8 cellular contexts compared by ENCODE assay signal in genomic region chr7:93231799-93232672, GRCh38. TPM values are rescaled to one million over a fixed set of nuclear protein-coding genes. Genes with fewer than 3 reads are reported as not detected.
DNase-seq lines count a peak whose midpoint lies in the region; ATAC-seq, FAIRE-seq and TF ChIP-seq lines count a peak whose summit lies in the region.

Gene VPS50 (plus strand): TSS chr7:93232366. CDS start chr7:93232468, 102 bp downstream.

- H3K4me3 ChIP-seq in ACC112 (ENCODE audit: low read depth, low read length) (peak within 1 kb of the TSS; percentile 84), WERI-Rb-1 (ENCODE audit: low read depth, low read length) (peak within 1 kb of the TSS; percentile 74), bronchial epithelial cell (ENCODE audit: low read depth, low read length) (peak within 1 kb of the TSS; percentile 87), small intestine (ENCODE audit: low read depth in 1 of 2, low read length in 2 of 2) (peak within 1 kb of the TSS; percentile 55 to 63)

- no peak within 1 kb of the TSS for H3K27ac ChIP-seq in ACC112 (ENCODE audit: low read depth, low read length)
- peak within 1 kb of the TSS; percentile 80 for H3K27ac ChIP-seq in WERI-Rb-1
- H3K27ac ChIP-seq in small intestine (ENCODE audit: low read depth in 1 of 2, low read length in 1 of 2), result peak within 1 kb of the TSS; percentile 82 to 91

- H3K9me3 ChIP-seq in WERI-Rb-1 (ENCODE audit: severe bottlenecking) (no peaks in the 10 kb centered on the region), small intestine (ENCODE audit: control insufficient read depth, low read depth) (no peaks in the 10 kb centered on the region)

- peak; percentile 97 for DNase-seq in NCI-H2227 (lab: John Stamatoyannopoulos, UW; ENCODE audit: unreplicated experiment)
- DNase-seq in WERI-Rb-1, result peak; percentile 95
- peak; percentile 95 for DNase-seq in bronchial epithelial cell (ENCODE audit: low read depth)
- DNase-seq in iPS-NIHi11 (ENCODE audit: low spot score), result peak; percentile 94
- peak; percentile 98 for DNase-seq in small intestine

- H2AFZ ChIP-seq in ACC112 (ENCODE audit: low read length, unreplicated experiment), result peak within 1 kb of the TSS; percentile 83

- WGBS in small intestine, 3 donors, result 0% methylated on average over 40 of the region's 40 CpGs

- peak; percentile 99 for ATAC-seq in GM18873 (IDR thresholded peaks at IDR 0.05; ENCODE audit: low FRiP score, unreplicated experiment)
- ATAC-seq in HG03139 (IDR thresholded peaks at IDR 0.05; ENCODE audit: unreplicated experiment), result peak; percentile 99

- H3K79me2 ChIP-seq in ACC112 (ENCODE audit: control insufficient read depth, insufficient read depth, low read length, unreplicated experiment), result peaks cover 21% of the 10 kb centered on the region

- no peaks in the 10 kb centered on the region for H3K27me3 ChIP-seq in ACC112 (ENCODE audit: insufficient read depth, low read length)
- H3K27me3 ChIP-seq in WERI-Rb-1 (ENCODE audit: insufficient read depth, low read depth, severe bottlenecking), result no peaks in the 10 kb centered on the region
- H3K27me3 ChIP-seq in bronchial epithelial cell (ENCODE audit: control insufficient read depth, insufficient read depth, low read length), result no peaks in the 10 kb centered on the region
- H3K27me3 ChIP-seq in small intestine (ENCODE audit: control insufficient read depth in 2 of 2, insufficient read depth in 2 of 2, low read length in 2 of 2), result no peaks in the 10 kb centered on the region

- H3K4me1 ChIP-seq in ACC112 (ENCODE audit: control insufficient read depth, insufficient read depth, low read length, unreplicated experiment), result no peaks in the 10 kb centered on the region
- no peaks in the 10 kb centered on the region for H3K4me1 ChIP-seq in small intestine (ENCODE audit: control insufficient read depth in 2 of 2, insufficient read depth in 1 of 2, low read depth in 1 of 2, low read length in 1 of 2)

- TF ChIP-seq CTCF in WERI-Rb-1 (IDR thresholded peaks at IDR 0.05; ENCODE audit: low read depth, low read length), result no peak
- TF ChIP-seq CTCF in bronchial epithelial cell (IDR thresholded peaks at IDR 0.05; ENCODE audit: insufficient read depth, low read length, severe bottlenecking), result no peak

- FAIRE-seq in bronchial epithelial cell (lab: Jason Lieb, UNC), result peak; percentile 97
- no peak for FAIRE-seq in small intestine (lab: Jason Lieb, UNC)

- H3K36me3 ChIP-seq in ACC112 (ENCODE audit: insufficient read depth, low read length) (no peaks in the 10 kb centered on the region), WERI-Rb-1 (no peaks in the 10 kb centered on the region), bronchial epithelial cell (ENCODE audit: control insufficient read depth, insufficient read depth, low read length) (no peaks in the 10 kb centered on the region), small intestine (ENCODE audit: control insufficient read depth in 2 of 2, insufficient read depth in 2 of 2, low read length in 2 of 2) (no peaks in the 10 kb centered on the region)

RNA-seq across cellular contexts. Expression of gene VPS50, which starts in this region (rescaled TPM):
- 26.1 and 33.4 TPM in 2 replicates for total RNA-seq in bronchial epithelial cell
- polyA plus RNA-seq in small intestine, result 1 to 10 TPM; 4.9 to 9.3 (median 8.7) TPM
